18 cellular contexts compared by ENCODE assay signal in genomic region chr15:78838480-78838879, GRCh38. TPM values are rescaled to one million over a fixed set of nuclear protein-coding genes. Genes with fewer than 3 reads are reported as not detected.
A peak's percentile ranks its signal among the peaks of the same experiment; 100 is the strongest.
DNase-seq lines count a peak whose midpoint lies in the region; ATAC-seq, FAIRE-seq and TF ChIP-seq lines count a peak whose summit lies in the region.
"Had no signal": no experiment of that assay in that cellular context is flagged by ENCODE, and none has a peak within 500 bp of the region (broad histone marks: within the 10 kb centered on the region; RNA-seq: fewer than 3 reads in every experiment).

No MANE protein-coding gene starts in this region.

- H3K9me3 Mint-ChIP-seq in effector memory CD8-positive, alpha-beta T cell: no peaks in the 10 kb centered on the region
- no peaks in the 10 kb centered on the region for H3K9me3 Mint-ChIP-seq in nephron
- H3K9me3 Mint-ChIP-seq: activated CD4-positive, alpha-beta T cell treated with anti-CD3 and anti-CD28 coated beads, Interleukin-2, amount 10 ng/mL, durations not matched to agents 7 days and 5 days; activated naive CD8-positive, alpha-beta T cell treated with anti-CD3 and anti-CD28 coated beads, Interleukin-2, amount 10 ng/mL, durations not matched to agents 7 days and 5 days; endodermal cell had no signal

- H3K36me3 Mint-ChIP-seq in effector memory CD8-positive, alpha-beta T cell (ENCODE audit: insufficient read depth): no peaks in the 10 kb centered on the region
- no peaks in the 10 kb centered on the region for H3K36me3 Mint-ChIP-seq in nephron (ENCODE audit: low read depth)
- H3K36me3 Mint-ChIP-seq: activated naive CD8-positive, alpha-beta T cell treated with anti-CD3 and anti-CD28 coated beads, Interleukin-2, amount 10 ng/mL, durations not matched to agents 7 days and 5 days had no signal

- no peak for TF ChIP-seq POLR2A in GM12892 (IDR thresholded peaks at IDR 0.05; ENCODE audit: low read depth, low read length)

- peak; percentile 48 for DNase-seq in AG08396 (ENCODE audit: low spot score)
- peak; percentile 24 for DNase-seq in LHCN-M2 (ENCODE audit: low read depth)
- DNase-seq in effector memory CD8-positive, alpha-beta T cell: no peak
- DNase-seq in pons (ENCODE audit: low spot score): no peak
- no peak for DNase-seq in DMS114 treated with DMSO at 0.1 percent for 48 hours (lab: John Stamatoyannopoulos, UW; ENCODE audit: unreplicated experiment)
- DNase-seq in GM12892 (ENCODE audit: insufficient read length): no peak
- DNase-seq: activated CD4-positive, alpha-beta T cell treated with anti-CD3 and anti-CD28 coated beads, Interleukin-2, amount 10 ng/mL, durations not matched to agents 7 days and 5 days; activated naive CD8-positive, alpha-beta T cell treated with anti-CD3 and anti-CD28 coated beads, Interleukin-2, amount 10 ng/mL, durations not matched to agents 7 days and 5 days; brain microvascular endothelial cell; colonic mucosa; endodermal cell; NCI-H1694; NCI-H526 treated with DMSO at 0.1 percent for 48 hours; stimulated activated CD4-positive, alpha-beta T cell treated with anti-CD3 and anti-CD28 coated beads, Interleukin-4, amount 100 ng/mL, for 4 hours had no signal

- peak overlapping the region; percentile 57 to 66 for H3K27ac Mint-ChIP-seq in effector memory CD8-positive, alpha-beta T cell
- H3K27ac Mint-ChIP-seq in nephron: peak overlapping the region; percentile 3 to 74 (median 35)
- H3K27ac Mint-ChIP-seq: activated CD4-positive, alpha-beta T cell treated with anti-CD3 and anti-CD28 coated beads, Interleukin-2, amount 10 ng/mL, durations not matched to agents 7 days and 5 days; activated naive CD8-positive, alpha-beta T cell treated with anti-CD3 and anti-CD28 coated beads, Interleukin-2, amount 10 ng/mL, durations not matched to agents 7 days and 5 days; endodermal cell had no signal

- no peak for ATAC-seq in effector memory CD8-positive, alpha-beta T cell (replicated peaks)
- ATAC-seq in GM21825 (IDR thresholded peaks at IDR 0.05; ENCODE audit: unreplicated experiment): no peak
- ATAC-seq: K562 had no signal

- no peak for FAIRE-seq in GM12892 (lab: Jason Lieb, UNC)
- FAIRE-seq: K562 had no signal

- H3K4me3 Mint-ChIP-seq in effector memory CD8-positive, alpha-beta T cell: no peak overlapping the region
- H3K4me3 Mint-ChIP-seq in nephron: no peak overlapping the region
- H3K4me3 Mint-ChIP-seq: activated CD4-positive, alpha-beta T cell treated with anti-CD3 and anti-CD28 coated beads, Interleukin-2, amount 10 ng/mL, durations not matched to agents 7 days and 5 days; activated naive CD8-positive, alpha-beta T cell treated with anti-CD3 and anti-CD28 coated beads, Interleukin-2, amount 10 ng/mL, durations not matched to agents 7 days and 5 days; endodermal cell had no signal

- H3K27me3 Mint-ChIP-seq in effector memory CD8-positive, alpha-beta T cell: peaks cover 9 to 24% of the 10 kb centered on the region in 2 donors
- no peaks in the 10 kb centered on the region for H3K27me3 Mint-ChIP-seq in nephron (ENCODE audit: low read depth)

- no peak for TF ChIP-seq CTCF in nephron (IDR thresholded peaks at IDR 0.05; ENCODE audit: unreplicated experiment in 3 of 3)

- peaks cover 0 to 2% of the 10 kb centered on the region in 2 donors for H3K4me1 Mint-ChIP-seq in effector memory CD8-positive, alpha-beta T cell (ENCODE audit: low read depth in 2 of 2)
- peaks cover 24% of the 10 kb centered on the region for H3K4me1 Mint-ChIP-seq in nephron
- H3K4me1 Mint-ChIP-seq: activated CD4-positive, alpha-beta T cell treated with anti-CD3 and anti-CD28 coated beads, Interleukin-2, amount 10 ng/mL, durations not matched to agents 7 days and 5 days; activated naive CD8-positive, alpha-beta T cell treated with anti-CD3 and anti-CD28 coated beads, Interleukin-2, amount 10 ng/mL, durations not matched to agents 7 days and 5 days; endodermal cell had no signal

RNA-seq across cellular contexts. Expression of gene ADAMTS7, which starts 27.2 kb away (rescaled TPM):
- total RNA-seq in LHCN-M2 (2014; rRNA removed): 35.1 and 35.2 TPM in 2 replicates
- polyA plus RNA-seq in LHCN-M2 (2012): 23.6 TPM
- 0.45 TPM for polyA plus RNA-seq in GM12892 (2012; ENCODE audit: missing spikeins)
- total RNA-seq: mononuclear cell had no signal

RNA-seq across cellular contexts. Expression of gene MORF4L1, which starts 34.2 kb away (rescaled TPM):
- 283 and 429 TPM in 2 replicates for total RNA-seq in LHCN-M2 (2014; rRNA removed)
- polyA plus RNA-seq in LHCN-M2 (2012): 415 TPM
- 421 TPM for polyA plus RNA-seq in GM12892 (2012; ENCODE audit: missing spikeins)

Comparison
In these comparisons a context has a peak if more than half of its experiments do, and no peak if none do; other contexts are left out.
1. DNase-seq: peak in AG08396 (single experiment) and LHCN-M2 (single experiment); none in effector memory CD8-positive, alpha-beta T cell (0 of 3), pons (single experiment), DMS114 treated with DMSO at 0.1 percent for 48 hours (single experiment) and GM12892 (single experiment).